In the genomic region with DNA sequence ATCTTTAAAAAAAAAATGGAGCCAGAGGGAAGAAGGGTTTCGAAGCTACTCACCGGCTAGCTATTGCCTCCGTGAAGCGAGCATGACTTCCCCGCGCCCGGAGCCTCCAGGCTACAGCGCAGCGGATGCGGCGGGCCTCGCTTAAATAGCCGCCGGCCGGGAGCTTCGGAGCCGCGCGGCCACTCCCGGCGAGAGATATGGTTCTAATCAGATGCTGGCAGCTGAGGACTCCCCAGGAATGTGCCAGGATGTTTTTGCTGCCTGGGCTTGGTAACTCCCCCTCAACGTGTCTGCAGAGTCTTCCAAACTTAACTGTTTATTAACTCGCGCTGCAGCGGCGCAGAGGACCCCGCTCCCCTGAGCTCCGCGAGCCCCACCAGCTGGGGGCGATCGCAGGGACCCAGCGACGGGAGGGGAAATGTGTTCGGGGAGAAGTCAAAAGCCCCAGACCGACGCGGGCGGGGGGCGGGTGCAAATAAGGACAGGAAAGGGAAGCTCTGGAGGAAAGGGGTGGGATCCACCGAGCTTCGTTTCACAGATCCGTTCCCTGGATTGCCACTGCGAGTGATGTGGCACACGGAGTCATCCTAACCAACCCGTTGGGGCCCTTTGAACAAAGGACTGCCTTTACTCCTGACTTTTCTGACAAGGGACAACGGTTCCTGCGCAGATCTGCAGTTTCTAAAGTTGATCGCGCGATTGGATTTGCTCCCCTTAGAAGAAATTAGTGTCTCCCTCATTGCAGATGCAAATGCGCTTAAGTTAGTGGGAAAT, we compare ENCODE assay signal across 1 cellular context.
TF ChIP-seq lines count a peak whose summit lies in the region.

TSS of gene DAB2 (minus strand) at position 230 of the 774 bp plus-strand sequence. CDS start 30,660 bp downstream, outside the sequence.

TF ChIP-seq in HEK293, 187 proteins besides CTCF, POLR2A, EP300 and RAD21 (continued from another document and continues in another):
- TF ChIP-seq, protein P1, sequence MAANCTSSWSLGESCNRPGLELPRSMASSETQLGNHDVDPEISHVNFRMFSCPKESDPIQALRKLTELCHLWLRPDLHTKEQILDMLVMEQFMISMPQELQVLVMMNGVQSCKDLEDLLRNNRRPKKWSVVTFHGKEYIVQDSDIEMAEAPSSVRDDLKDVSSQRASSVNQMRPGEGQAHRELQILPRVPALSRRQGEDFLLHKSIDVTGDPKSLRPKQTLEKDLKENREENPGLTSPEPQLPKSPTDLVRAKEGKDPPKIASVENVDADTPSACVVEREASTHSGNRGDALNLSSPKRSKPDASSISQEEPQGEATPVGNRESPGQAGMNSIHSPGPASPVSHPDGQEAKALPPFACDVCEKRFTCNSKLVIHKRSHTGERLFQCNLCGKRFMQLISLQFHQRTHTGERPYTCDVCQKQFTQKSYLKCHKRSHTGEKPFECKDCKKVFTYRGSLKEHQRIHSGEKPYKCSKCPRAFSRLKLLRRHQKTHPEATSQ (tag by site-specific recombination; IDR thresholded peaks at IDR 0.05): no peak
- TF ChIP-seq, protein P2, sequence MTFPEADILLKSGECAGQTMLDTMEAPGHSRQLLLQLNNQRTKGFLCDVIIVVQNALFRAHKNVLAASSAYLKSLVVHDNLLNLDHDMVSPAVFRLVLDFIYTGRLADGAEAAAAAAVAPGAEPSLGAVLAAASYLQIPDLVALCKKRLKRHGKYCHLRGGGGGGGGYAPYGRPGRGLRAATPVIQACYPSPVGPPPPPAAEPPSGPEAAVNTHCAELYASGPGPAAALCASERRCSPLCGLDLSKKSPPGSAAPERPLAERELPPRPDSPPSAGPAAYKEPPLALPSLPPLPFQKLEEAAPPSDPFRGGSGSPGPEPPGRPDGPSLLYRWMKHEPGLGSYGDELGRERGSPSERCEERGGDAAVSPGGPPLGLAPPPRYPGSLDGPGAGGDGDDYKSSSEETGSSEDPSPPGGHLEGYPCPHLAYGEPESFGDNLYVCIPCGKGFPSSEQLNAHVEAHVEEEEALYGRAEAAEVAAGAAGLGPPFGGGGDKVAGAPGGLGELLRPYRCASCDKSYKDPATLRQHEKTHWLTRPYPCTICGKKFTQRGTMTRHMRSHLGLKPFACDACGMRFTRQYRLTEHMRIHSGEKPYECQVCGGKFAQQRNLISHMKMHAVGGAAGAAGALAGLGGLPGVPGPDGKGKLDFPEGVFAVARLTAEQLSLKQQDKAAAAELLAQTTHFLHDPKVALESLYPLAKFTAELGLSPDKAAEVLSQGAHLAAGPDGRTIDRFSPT (tag by site-specific recombination; IDR thresholded peaks at IDR 0.05): no peak
- TF ChIP-seq ZNF416 (tag by site-specific recombination; IDR thresholded peaks at IDR 0.05) (no peak), ZNF155 (tag by site-specific recombination; IDR thresholded peaks at IDR 0.05) (no peak), IKZF3 (tag by site-specific recombination; IDR thresholded peaks at IDR 0.05) (no peak; the same call in 1 of the 2 replicates), ZNF555 (tag by site-specific recombination; conservative IDR thresholded peaks at IDR 0.05) (no peak), GLIS2 (tag by site-specific recombination; IDR thresholded peaks at IDR 0.05) (peak; percentile 93), ZNF184 (tag by site-specific recombination; IDR thresholded peaks at IDR 0.05) (peak; percentile 51; the same call in 1 of the 2 replicates), ZNF394 (tag by site-specific recombination; IDR thresholded peaks at IDR 0.05; ENCODE audit: borderline replicate concordance) (peak; percentile 52; the same call in 1 of the 2 replicates), ZNF518A (tag by site-specific recombination; conservative IDR thresholded peaks at IDR 0.05; ENCODE audit: low read depth) (0 out of 2 replicates have a peak, but pooled peaks have one; percentile 16), PRDM1 (tag by site-specific recombination; IDR thresholded peaks at IDR 0.05) (peak; percentile 28; the same call in 1 of the 2 replicates), ZNF548 (tag by site-specific recombination; IDR thresholded peaks at IDR 0.05) (no peak), ZBTB1 (tag by site-specific recombination; IDR thresholded peaks at IDR 0.05) (no peak), ZNF48 (tag by site-specific recombination; IDR thresholded peaks at IDR 0.05) (no peak), ZNF692 (tag by site-specific recombination; IDR thresholded peaks at IDR 0.05) (peak; percentile 92), ZNF621 (tag by site-specific recombination; IDR thresholded peaks at IDR 0.05) (no peak), ZNF302 (tag by site-specific recombination; IDR thresholded peaks at IDR 0.05; ENCODE audit: low read depth) (no peak)
- TF ChIP-seq, protein P3, sequence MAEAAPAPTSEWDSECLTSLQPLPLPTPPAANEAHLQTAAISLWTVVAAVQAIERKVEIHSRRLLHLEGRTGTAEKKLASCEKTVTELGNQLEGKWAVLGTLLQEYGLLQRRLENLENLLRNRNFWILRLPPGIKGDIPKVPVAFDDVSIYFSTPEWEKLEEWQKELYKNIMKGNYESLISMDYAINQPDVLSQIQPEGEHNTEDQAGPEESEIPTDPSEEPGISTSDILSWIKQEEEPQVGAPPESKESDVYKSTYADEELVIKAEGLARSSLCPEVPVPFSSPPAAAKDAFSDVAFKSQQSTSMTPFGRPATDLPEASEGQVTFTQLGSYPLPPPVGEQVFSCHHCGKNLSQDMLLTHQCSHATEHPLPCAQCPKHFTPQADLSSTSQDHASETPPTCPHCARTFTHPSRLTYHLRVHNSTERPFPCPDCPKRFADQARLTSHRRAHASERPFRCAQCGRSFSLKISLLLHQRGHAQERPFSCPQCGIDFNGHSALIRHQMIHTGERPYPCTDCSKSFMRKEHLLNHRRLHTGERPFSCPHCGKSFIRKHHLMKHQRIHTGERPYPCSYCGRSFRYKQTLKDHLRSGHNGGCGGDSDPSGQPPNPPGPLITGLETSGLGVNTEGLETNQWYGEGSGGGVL (tag by site-specific recombination; IDR thresholded peaks at IDR 0.05): peak; percentile 48
- TF ChIP-seq, protein P4, sequence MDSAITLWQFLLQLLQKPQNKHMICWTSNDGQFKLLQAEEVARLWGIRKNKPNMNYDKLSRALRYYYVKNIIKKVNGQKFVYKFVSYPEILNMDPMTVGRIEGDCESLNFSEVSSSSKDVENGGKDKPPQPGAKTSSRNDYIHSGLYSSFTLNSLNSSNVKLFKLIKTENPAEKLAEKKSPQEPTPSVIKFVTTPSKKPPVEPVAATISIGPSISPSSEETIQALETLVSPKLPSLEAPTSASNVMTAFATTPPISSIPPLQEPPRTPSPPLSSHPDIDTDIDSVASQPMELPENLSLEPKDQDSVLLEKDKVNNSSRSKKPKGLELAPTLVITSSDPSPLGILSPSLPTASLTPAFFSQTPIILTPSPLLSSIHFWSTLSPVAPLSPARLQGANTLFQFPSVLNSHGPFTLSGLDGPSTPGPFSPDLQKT (IDR thresholded peaks at IDR 0.05; ENCODE audit: borderline replicate concordance, low read depth, low read length): no peak
- TF ChIP-seq, protein P5, sequence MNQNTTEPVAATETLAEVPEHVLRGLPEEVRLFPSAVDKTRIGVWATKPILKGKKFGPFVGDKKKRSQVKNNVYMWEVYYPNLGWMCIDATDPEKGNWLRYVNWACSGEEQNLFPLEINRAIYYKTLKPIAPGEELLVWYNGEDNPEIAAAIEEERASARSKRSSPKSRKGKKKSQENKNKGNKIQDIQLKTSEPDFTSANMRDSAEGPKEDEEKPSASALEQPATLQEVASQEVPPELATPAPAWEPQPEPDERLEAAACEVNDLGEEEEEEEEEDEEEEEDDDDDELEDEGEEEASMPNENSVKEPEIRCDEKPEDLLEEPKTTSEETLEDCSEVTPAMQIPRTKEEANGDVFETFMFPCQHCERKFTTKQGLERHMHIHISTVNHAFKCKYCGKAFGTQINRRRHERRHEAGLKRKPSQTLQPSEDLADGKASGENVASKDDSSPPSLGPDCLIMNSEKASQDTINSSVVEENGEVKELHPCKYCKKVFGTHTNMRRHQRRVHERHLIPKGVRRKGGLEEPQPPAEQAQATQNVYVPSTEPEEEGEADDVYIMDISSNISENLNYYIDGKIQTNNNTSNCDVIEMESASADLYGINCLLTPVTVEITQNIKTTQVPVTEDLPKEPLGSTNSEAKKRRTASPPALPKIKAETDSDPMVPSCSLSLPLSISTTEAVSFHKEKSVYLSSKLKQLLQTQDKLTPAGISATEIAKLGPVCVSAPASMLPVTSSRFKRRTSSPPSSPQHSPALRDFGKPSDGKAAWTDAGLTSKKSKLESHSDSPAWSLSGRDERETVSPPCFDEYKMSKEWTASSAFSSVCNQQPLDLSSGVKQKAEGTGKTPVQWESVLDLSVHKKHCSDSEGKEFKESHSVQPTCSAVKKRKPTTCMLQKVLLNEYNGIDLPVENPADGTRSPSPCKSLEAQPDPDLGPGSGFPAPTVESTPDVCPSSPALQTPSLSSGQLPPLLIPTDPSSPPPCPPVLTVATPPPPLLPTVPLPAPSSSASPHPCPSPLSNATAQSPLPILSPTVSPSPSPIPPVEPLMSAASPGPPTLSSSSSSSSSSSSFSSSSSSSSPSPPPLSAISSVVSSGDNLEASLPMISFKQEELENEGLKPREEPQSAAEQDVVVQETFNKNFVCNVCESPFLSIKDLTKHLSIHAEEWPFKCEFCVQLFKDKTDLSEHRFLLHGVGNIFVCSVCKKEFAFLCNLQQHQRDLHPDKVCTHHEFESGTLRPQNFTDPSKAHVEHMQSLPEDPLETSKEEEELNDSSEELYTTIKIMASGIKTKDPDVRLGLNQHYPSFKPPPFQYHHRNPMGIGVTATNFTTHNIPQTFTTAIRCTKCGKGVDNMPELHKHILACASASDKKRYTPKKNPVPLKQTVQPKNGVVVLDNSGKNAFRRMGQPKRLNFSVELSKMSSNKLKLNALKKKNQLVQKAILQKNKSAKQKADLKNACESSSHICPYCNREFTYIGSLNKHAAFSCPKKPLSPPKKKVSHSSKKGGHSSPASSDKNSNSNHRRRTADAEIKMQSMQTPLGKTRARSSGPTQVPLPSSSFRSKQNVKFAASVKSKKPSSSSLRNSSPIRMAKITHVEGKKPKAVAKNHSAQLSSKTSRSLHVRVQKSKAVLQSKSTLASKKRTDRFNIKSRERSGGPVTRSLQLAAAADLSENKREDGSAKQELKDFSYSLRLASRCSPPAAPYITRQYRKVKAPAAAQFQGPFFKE (tag by site-specific recombination; IDR thresholded peaks at IDR 0.05; ENCODE audit: borderline replicate concordance): no peak
- TF ChIP-seq, protein P6, sequence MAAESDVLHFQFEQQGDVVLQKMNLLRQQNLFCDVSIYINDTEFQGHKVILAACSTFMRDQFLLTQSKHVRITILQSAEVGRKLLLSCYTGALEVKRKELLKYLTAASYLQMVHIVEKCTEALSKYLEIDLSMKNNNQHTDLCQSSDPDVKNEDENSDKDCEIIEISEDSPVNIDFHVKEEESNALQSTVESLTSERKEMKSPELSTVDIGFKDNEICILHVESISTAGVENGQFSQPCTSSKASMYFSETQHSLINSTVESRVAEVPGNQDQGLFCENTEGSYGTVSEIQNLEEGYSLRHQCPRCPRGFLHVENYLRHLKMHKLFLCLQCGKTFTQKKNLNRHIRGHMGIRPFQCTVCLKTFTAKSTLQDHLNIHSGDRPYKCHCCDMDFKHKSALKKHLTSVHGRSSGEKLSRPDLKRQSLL (tag by site-specific recombination; IDR thresholded peaks at IDR 0.05): no peak
- TF ChIP-seq, protein P7, sequence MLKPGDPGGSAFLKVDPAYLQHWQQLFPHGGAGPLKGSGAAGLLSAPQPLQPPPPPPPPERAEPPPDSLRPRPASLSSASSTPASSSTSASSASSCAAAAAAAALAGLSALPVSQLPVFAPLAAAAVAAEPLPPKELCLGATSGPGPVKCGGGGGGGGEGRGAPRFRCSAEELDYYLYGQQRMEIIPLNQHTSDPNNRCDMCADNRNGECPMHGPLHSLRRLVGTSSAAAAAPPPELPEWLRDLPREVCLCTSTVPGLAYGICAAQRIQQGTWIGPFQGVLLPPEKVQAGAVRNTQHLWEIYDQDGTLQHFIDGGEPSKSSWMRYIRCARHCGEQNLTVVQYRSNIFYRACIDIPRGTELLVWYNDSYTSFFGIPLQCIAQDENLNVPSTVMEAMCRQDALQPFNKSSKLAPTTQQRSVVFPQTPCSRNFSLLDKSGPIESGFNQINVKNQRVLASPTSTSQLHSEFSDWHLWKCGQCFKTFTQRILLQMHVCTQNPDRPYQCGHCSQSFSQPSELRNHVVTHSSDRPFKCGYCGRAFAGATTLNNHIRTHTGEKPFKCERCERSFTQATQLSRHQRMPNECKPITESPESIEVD (tag by site-specific recombination; IDR thresholded peaks at IDR 0.05): no peak
